In genomic region chr15:48250640-48251076, GRCh38 we compare ENCODE assay signal across 7 cellular contexts. TPM values are rescaled to one million over a fixed set of nuclear protein-coding genes. Genes with fewer than 3 reads are reported as not detected.
DNase-seq lines count a peak whose midpoint lies in the region; ATAC-seq, FAIRE-seq and TF ChIP-seq lines count a peak whose summit lies in the region.

No MANE protein-coding gene starts in this region.

- no peaks in the 10 kb centered on the region for H3K9me1 ChIP-seq in keratinocyte (ENCODE audit: control insufficient read depth, extremely low read depth, insufficient read depth, low read length)

- dilution Hi-C loops in keratinocyte (cut with MboI; ENCODE audit: extremely low pct_ligation_motif_present, low sequenced_read_pairs): loop anchor here (25.0 kb wide), 1 partner anchor 1063 kb away; no protein-coding TSS in a partner anchor

- TF ChIP-seq EP300 in GM12878 (IDR thresholded peaks at IDR 0.05; ENCODE audit: borderline replicate concordance in 1 of 2, control insufficient read depth in 1 of 2, low read depth in 2 of 2, low read length in 2 of 2): no peak

- H3K27ac ChIP-seq in GM12878 (ENCODE audit: control insufficient read depth, insufficient read depth) (no peak overlapping the region), keratinocyte (ENCODE audit: control insufficient read depth, insufficient read depth, low read length) (no peak overlapping the region), tibial artery (no peak overlapping the region)

- no peak overlapping the region for H2AFZ ChIP-seq in GM12878 (ENCODE audit: control insufficient read depth, low read depth, low read length)
- no peak overlapping the region for H2AFZ ChIP-seq in keratinocyte (ENCODE audit: control insufficient read depth, low read length)

- H3K79me2 ChIP-seq in GM12878 (ENCODE audit: control insufficient read depth, insufficient read depth, low read length) (no peaks in the 10 kb centered on the region), keratinocyte (ENCODE audit: control insufficient read depth, insufficient read depth, low read length) (no peaks in the 10 kb centered on the region)

- no peak for TF ChIP-seq POLR2A in GM12878 (IDR thresholded peaks at IDR 0.05; ENCODE audit: low read depth, low read length)

- intact Hi-C loops in GM12878 (cut with micrococcal nuclease; ENCODE audit: unreplicated experiment): loop anchor here (5.0 kb wide), 1 partner anchor 248 kb away; no protein-coding TSS in a partner anchor
- intact Hi-C loops in tibial artery (cut with DNase I; ENCODE audit: low total_unique reads): loop anchor here (5.0 kb wide), 1 partner anchor 138 kb away; no protein-coding TSS in a partner anchor

- SMC1A ChIA-PET in GM12878 (lab: Charles Lee; ENCODE audit: uncharacterized antibody, unreplicated experiment): no interaction called here

- H3K4me2 ChIP-seq in GM12878 (ENCODE audit: control insufficient read depth, insufficient read depth) (no peak overlapping the region), keratinocyte (ENCODE audit: control insufficient read depth, extremely low read depth, insufficient read depth, low read depth, low read length) (no peak overlapping the region)

- in situ Hi-C loops in GM12878 (cut with MboI): loop anchor here (10.0 to 25.0 kb wide), 2 partner anchors 763 to 1056 kb away; no protein-coding TSS in a partner anchor

- H3K9ac ChIP-seq in GM12878 (ENCODE audit: control insufficient read depth, insufficient read depth, low read length) (no peak overlapping the region), keratinocyte (ENCODE audit: control insufficient read depth, extremely low read depth, insufficient read depth, low read length) (no peak overlapping the region)

- peak; percentile 27 for DNase-seq in GM04503 (ENCODE audit: low read depth)
- DNase-seq in NCI-H774 (lab: John Stamatoyannopoulos, UW): peak; percentile 44
- DNase-seq in GM12878 (ENCODE audit: low read depth, low spot score): peak; percentile 17
- no peak for DNase-seq in keratinocyte (ENCODE audit: low read depth, low spot score)
- peak in 1 of 2 donors; percentile 33 for DNase-seq in tibial artery

- ATAC-seq in HG03378 (IDR thresholded peaks at IDR 0.05; ENCODE audit: unreplicated experiment): peak; percentile 68
- ATAC-seq in GM12878: peak; percentile 66
- no peak for ATAC-seq in GM18870 (IDR thresholded peaks at IDR 0.05; ENCODE audit: unreplicated experiment)

- H4K20me1 ChIP-seq in GM12878 (ENCODE audit: control insufficient read depth, insufficient read depth): no peaks in the 10 kb centered on the region
- no peaks in the 10 kb centered on the region for H4K20me1 ChIP-seq in keratinocyte (ENCODE audit: control insufficient read depth, extremely low read depth, insufficient read depth, low read length)

- BruUV-seq in GM12878 (replicated peaks; lab: Mats Ljungman, UMichigan): no TSS peak

- TF ChIP-seq RAD21 in GM12878 (IDR thresholded peaks at IDR 0.05; ENCODE audit: insufficient read depth, low read depth, low read length): peak; percentile 70

- H3K4me3 ChIP-seq in GM12878 (no peak overlapping the region), keratinocyte (ENCODE audit: control insufficient read depth in 2 of 3, extremely low read depth in 1 of 3, insufficient read depth in 2 of 3, low read depth in 1 of 3, low read length in 3 of 3) (no peak overlapping the region), tibial artery (no peak overlapping the region)

- POLR2A ChIA-PET in GM12878 (lab: Charles Lee): no interaction called here

- CTCF ChIA-PET in GM12878 (lab: Yijun Ruan, JAX): interaction anchor here (0.9 to 1.6 kb wide), 4 partner anchors 36 to 539 kb away, joined by 3 to 4 read pairs (median 4); no protein-coding TSS in a partner anchor

- H3K9me3 ChIP-seq in GM12878 (replicated peaks; ENCODE audit: control insufficient read depth, insufficient read depth, low read length) (no peaks in the 10 kb centered on the region), keratinocyte (ENCODE audit: control insufficient read depth, low read depth, low read length) (no peaks in the 10 kb centered on the region), tibial artery (no peaks in the 10 kb centered on the region)

- no peaks in the 10 kb centered on the region for H3K4me1 ChIP-seq in GM12878 (ENCODE audit: control insufficient read depth, insufficient read depth, low read length)
- no peaks in the 10 kb centered on the region for H3K4me1 ChIP-seq in keratinocyte (ENCODE audit: control insufficient read depth, extremely low read depth, insufficient read depth, low read length)
- H3K4me1 ChIP-seq in tibial artery: peaks cover 0 to 5% (median 0%) of the 10 kb centered on the region in 4 donors

- H3K27me3 ChIP-seq in GM12878 (replicated peaks in 1 of 2; ENCODE audit: control insufficient read depth in 2 of 2, insufficient read depth in 2 of 2, low read length in 1 of 2): no peaks in the 10 kb centered on the region; a peak in 2 of 4 replicates
- H3K27me3 ChIP-seq in keratinocyte (ENCODE audit: control insufficient read depth, extremely low read depth, insufficient read depth, low read length): no peaks in the 10 kb centered on the region
- H3K27me3 ChIP-seq in tibial artery: no peaks in the 10 kb centered on the region

- H3K36me3 ChIP-seq in GM12878 (ENCODE audit: control insufficient read depth in 2 of 2, insufficient read depth in 2 of 2, low read length in 1 of 2) (no peaks in the 10 kb centered on the region), keratinocyte (ENCODE audit: control insufficient read depth in 2 of 2, extremely low read depth in 1 of 2, insufficient read depth in 2 of 2, low read length in 2 of 2) (no peaks in the 10 kb centered on the region), tibial artery (no peaks in the 10 kb centered on the region)

- WGBS in GM12878 (ENCODE audit: insufficient coverage, insufficient replicate concordance, low lambda C conversion rate, missing lambda C conversion rate): 39% methylated on average over 6 of the region's 6 CpGs

- peak; percentile 71 to 73 (median 73) for TF ChIP-seq CTCF in GM12878 (IDR thresholded peaks at IDR 0.05 in 2 of 3, conservative IDR thresholded peaks at IDR 0.05 in 1 of 3; ENCODE audit: control insufficient read depth in 2 of 3, extremely low read depth in 1 of 3, insufficient read depth in 1 of 3, low read depth in 3 of 3, low read length in 3 of 3)
- peak; percentile 45 to 70 (median 56) for TF ChIP-seq CTCF in keratinocyte (optimal IDR thresholded peaks at IDR 0.05 in 1 of 3, IDR thresholded peaks at IDR 0.05 in 1 of 3, conservative IDR thresholded peaks at IDR 0.05 in 1 of 3; ENCODE audit: extremely low read depth in 1 of 3, insufficient read depth in 2 of 3, low read length in 3 of 3)
- TF ChIP-seq CTCF in tibial artery (IDR thresholded peaks at IDR 0.05): peak; percentile 71 to 88

- FAIRE-seq in GM12878 (lab: Jason Lieb, UNC): peak; percentile 86
- peak; percentile 73 for FAIRE-seq in keratinocyte (lab: Jason Lieb, UNC)

- RAD21 ChIA-PET in GM12878 (lab: Charles Lee; ENCODE audit: unreplicated experiment): no interaction called here

RNA-seq across cellular contexts. Expression of gene SLC12A1, which starts 44.6 kb away (rescaled TPM):
- total RNA-seq in GM12878 (2013; cell fraction: nucleolus; rRNA removed): not detected in 2 replicates
- total RNA-seq in GM12878 (2014; rRNA removed) (under 0.01 TPM in 1 of 2 replicates, not detected in the other), GM12878 (2014; rRNA removed; fragmentation: Illumina TruSeq; extraction: Trizol) (not detected in 2 replicates), GM12878 (2021) (not detected in 2 replicates)
- polyA plus RNA-seq in GM12878 (2011; ENCODE audit: low read depth): not detected
- polyA plus RNA-seq in GM12878 (2011; rRNA removed) (0.03 TPM in 1 of 2 replicates, not detected in the other), GM12878 (2014; fragmentation: Illumina TruSeq; extraction: Trizol) (not detected in 2 replicates), GM12878 (2014; fragmentation: Nextera tagmentation; extraction: Ambion mirVana) (not detected), GM12878 (2014; rRNA removed) (0.06 TPM in 1 of 2 replicates, not detected in the other), GM12878 (2016; fragmentation: Nextera tagmentation; extraction: Ambion mirVana) (not detected), keratinocyte (not detected in 3 replicates)
- polyA plus RNA-seq in GM12878 (2011; cell fraction: cytosol; rRNA removed): not detected in 2 replicates
- polyA plus RNA-seq in GM12878 (2011; cell fraction: nucleus; rRNA removed): not detected in 2 replicates
- not detected in 2 replicates for polyA plus RNA-seq in GM12878 (2012)
- polyA minus RNA-seq in GM12878 (2011; rRNA and poly(A)+ RNA removed): not detected in 2 replicates
- polyA minus RNA-seq in GM12878 (2011; cell fraction: cytosol; rRNA and poly(A)+ RNA removed): not detected in 2 replicates
- polyA minus RNA-seq in GM12878 (2011; cell fraction: nucleus; rRNA and poly(A)+ RNA removed): not detected in 2 replicates
- polyA plus RNA-seq in keratinocyte (2011; ENCODE audit: low read depth): not detected
- not detected in 2 replicates for polyA plus RNA-seq in keratinocyte (2011; cell fraction: cytosol; rRNA removed)
- not detected in 2 replicates for polyA plus RNA-seq in keratinocyte (2011; cell fraction: nucleus; rRNA removed)
- polyA plus RNA-seq in keratinocyte (2012; ENCODE audit: low replicate concordance): not detected in 2 replicates
- polyA minus RNA-seq in keratinocyte: not detected in 3 replicates
- not detected for polyA minus RNA-seq in keratinocyte (2011; cell fraction: cytosol; rRNA and poly(A)+ RNA removed)
- polyA minus RNA-seq in keratinocyte (2011; cell fraction: nucleus; rRNA and poly(A)+ RNA removed): not detected in 2 replicates

RNA-seq across cellular contexts. Expression of gene CTXN2, which starts 59.2 kb away (rescaled TPM):
- not detected in 2 replicates for total RNA-seq in GM12878 (2013; cell fraction: nucleolus; rRNA removed)
- not detected in 2 replicates for total RNA-seq in GM12878 (2014; rRNA removed)
- total RNA-seq in GM12878 (2014; rRNA removed; fragmentation: Illumina TruSeq; extraction: Trizol): 0.09 TPM in 1 of 2 replicates, not detected in the other
- total RNA-seq in GM12878 (2021): not detected in 2 replicates
- not detected for polyA plus RNA-seq in GM12878 (2011; ENCODE audit: low read depth)
- polyA plus RNA-seq in GM12878 (2011; rRNA removed): not detected in 2 replicates
- polyA plus RNA-seq in GM12878 (2011; cell fraction: cytosol; rRNA removed): not detected in 2 replicates
- polyA plus RNA-seq in GM12878 (2011; cell fraction: nucleus; rRNA removed): not detected in 2 replicates
- polyA plus RNA-seq in GM12878 (2012): not detected in 2 replicates
- 0.01 TPM in 1 of 2 replicates, not detected in the other for polyA plus RNA-seq in GM12878 (2014; fragmentation: Illumina TruSeq; extraction: Trizol)
- not detected for polyA plus RNA-seq in GM12878 (2014; fragmentation: Nextera tagmentation; extraction: Ambion mirVana)
- polyA plus RNA-seq in GM12878 (2014; rRNA removed): not detected in 2 replicates
- polyA plus RNA-seq in GM12878 (2016; fragmentation: Nextera tagmentation; extraction: Ambion mirVana): not detected
- polyA minus RNA-seq in GM12878 (2011; rRNA and poly(A)+ RNA removed): not detected in 2 replicates
- not detected in 2 replicates for polyA minus RNA-seq in GM12878 (2011; cell fraction: cytosol; rRNA and poly(A)+ RNA removed)
- not detected in 2 replicates for polyA minus RNA-seq in GM12878 (2011; cell fraction: nucleus; rRNA and poly(A)+ RNA removed)
- polyA plus RNA-seq in keratinocyte: not detected in 3 replicates
- not detected for polyA plus RNA-seq in keratinocyte (2011; ENCODE audit: low read depth)
- polyA plus RNA-seq in keratinocyte (2011; cell fraction: cytosol; rRNA removed): not detected in 2 replicates
- polyA plus RNA-seq in keratinocyte (2011; cell fraction: nucleus; rRNA removed): not detected in 2 replicates
- not detected in 2 replicates for polyA plus RNA-seq in keratinocyte (2012; ENCODE audit: low replicate concordance)
- polyA minus RNA-seq in keratinocyte: not detected in 3 replicates
- polyA minus RNA-seq in keratinocyte (2011; cell fraction: cytosol; rRNA and poly(A)+ RNA removed): not detected
- polyA minus RNA-seq in keratinocyte (2011; cell fraction: nucleus; rRNA and poly(A)+ RNA removed): not detected in 2 replicates
